ENCODE assay signal across 1 cellular context in the genomic region with DNA sequence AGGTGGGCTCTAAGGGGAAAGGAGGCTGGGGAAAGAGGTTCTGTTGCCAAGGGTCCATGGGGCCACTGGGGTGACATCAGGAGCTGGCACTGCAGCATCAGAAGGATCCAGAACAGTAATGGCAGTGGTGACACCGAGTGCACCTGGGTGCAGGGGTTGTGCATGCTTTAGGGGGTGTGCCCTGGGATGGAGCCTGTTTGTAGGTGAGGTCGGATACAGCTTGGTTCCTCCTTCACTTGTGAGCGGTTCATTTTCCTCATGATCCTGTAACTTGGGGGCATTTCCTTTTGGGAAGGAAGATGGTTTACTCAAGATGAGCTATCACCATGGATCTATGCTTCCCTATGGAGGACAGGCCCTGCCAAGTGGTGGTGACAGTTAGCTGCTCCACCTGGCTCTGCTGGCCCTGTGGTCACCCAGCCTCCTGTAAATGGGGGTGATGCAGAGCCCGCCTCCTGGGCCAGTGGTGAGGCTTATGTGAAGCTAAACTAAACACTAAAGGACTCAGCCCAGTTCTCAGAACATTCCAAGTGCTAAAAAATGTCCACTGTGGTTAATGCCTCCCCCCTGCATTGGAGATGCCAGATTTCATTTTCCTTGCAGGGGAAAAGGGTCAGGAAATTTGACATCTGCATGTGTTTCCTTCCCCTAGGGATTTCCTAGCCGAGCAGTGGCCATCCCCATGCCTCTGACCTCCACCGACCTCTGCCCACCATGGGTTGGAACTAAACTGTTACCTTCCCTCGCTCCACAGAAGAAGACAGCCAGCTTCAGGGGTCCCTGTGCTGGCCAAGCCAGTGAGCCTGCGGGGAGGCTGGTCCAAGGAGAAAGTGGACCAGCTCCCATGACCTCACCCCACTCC.
TF ChIP-seq lines count a peak whose summit lies in the region.

No MANE protein-coding gene starts in this region.

TF ChIP-seq in GM23338, 12 proteins besides CTCF, POLR2A, EP300 and RAD21 (continued from another document):
- TF ChIP-seq, protein P1, sequence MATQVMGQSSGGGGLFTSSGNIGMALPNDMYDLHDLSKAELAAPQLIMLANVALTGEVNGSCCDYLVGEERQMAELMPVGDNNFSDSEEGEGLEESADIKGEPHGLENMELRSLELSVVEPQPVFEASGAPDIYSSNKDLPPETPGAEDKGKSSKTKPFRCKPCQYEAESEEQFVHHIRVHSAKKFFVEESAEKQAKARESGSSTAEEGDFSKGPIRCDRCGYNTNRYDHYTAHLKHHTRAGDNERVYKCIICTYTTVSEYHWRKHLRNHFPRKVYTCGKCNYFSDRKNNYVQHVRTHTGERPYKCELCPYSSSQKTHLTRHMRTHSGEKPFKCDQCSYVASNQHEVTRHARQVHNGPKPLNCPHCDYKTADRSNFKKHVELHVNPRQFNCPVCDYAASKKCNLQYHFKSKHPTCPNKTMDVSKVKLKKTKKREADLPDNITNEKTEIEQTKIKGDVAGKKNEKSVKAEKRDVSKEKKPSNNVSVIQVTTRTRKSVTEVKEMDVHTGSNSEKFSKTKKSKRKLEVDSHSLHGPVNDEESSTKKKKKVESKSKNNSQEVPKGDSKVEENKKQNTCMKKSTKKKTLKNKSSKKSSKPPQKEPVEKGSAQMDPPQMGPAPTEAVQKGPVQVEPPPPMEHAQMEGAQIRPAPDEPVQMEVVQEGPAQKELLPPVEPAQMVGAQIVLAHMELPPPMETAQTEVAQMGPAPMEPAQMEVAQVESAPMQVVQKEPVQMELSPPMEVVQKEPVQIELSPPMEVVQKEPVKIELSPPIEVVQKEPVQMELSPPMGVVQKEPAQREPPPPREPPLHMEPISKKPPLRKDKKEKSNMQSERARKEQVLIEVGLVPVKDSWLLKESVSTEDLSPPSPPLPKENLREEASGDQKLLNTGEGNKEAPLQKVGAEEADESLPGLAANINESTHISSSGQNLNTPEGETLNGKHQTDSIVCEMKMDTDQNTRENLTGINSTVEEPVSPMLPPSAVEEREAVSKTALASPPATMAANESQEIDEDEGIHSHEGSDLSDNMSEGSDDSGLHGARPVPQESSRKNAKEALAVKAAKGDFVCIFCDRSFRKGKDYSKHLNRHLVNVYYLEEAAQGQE (IDR thresholded peaks at IDR 0.05; ENCODE audit: unreplicated experiment) = no peak
- no peak for TF ChIP-seq POLR2AphosphoS5 (IDR thresholded peaks at IDR 0.05; ENCODE audit: low read depth)
- TF ChIP-seq, protein P2, sequence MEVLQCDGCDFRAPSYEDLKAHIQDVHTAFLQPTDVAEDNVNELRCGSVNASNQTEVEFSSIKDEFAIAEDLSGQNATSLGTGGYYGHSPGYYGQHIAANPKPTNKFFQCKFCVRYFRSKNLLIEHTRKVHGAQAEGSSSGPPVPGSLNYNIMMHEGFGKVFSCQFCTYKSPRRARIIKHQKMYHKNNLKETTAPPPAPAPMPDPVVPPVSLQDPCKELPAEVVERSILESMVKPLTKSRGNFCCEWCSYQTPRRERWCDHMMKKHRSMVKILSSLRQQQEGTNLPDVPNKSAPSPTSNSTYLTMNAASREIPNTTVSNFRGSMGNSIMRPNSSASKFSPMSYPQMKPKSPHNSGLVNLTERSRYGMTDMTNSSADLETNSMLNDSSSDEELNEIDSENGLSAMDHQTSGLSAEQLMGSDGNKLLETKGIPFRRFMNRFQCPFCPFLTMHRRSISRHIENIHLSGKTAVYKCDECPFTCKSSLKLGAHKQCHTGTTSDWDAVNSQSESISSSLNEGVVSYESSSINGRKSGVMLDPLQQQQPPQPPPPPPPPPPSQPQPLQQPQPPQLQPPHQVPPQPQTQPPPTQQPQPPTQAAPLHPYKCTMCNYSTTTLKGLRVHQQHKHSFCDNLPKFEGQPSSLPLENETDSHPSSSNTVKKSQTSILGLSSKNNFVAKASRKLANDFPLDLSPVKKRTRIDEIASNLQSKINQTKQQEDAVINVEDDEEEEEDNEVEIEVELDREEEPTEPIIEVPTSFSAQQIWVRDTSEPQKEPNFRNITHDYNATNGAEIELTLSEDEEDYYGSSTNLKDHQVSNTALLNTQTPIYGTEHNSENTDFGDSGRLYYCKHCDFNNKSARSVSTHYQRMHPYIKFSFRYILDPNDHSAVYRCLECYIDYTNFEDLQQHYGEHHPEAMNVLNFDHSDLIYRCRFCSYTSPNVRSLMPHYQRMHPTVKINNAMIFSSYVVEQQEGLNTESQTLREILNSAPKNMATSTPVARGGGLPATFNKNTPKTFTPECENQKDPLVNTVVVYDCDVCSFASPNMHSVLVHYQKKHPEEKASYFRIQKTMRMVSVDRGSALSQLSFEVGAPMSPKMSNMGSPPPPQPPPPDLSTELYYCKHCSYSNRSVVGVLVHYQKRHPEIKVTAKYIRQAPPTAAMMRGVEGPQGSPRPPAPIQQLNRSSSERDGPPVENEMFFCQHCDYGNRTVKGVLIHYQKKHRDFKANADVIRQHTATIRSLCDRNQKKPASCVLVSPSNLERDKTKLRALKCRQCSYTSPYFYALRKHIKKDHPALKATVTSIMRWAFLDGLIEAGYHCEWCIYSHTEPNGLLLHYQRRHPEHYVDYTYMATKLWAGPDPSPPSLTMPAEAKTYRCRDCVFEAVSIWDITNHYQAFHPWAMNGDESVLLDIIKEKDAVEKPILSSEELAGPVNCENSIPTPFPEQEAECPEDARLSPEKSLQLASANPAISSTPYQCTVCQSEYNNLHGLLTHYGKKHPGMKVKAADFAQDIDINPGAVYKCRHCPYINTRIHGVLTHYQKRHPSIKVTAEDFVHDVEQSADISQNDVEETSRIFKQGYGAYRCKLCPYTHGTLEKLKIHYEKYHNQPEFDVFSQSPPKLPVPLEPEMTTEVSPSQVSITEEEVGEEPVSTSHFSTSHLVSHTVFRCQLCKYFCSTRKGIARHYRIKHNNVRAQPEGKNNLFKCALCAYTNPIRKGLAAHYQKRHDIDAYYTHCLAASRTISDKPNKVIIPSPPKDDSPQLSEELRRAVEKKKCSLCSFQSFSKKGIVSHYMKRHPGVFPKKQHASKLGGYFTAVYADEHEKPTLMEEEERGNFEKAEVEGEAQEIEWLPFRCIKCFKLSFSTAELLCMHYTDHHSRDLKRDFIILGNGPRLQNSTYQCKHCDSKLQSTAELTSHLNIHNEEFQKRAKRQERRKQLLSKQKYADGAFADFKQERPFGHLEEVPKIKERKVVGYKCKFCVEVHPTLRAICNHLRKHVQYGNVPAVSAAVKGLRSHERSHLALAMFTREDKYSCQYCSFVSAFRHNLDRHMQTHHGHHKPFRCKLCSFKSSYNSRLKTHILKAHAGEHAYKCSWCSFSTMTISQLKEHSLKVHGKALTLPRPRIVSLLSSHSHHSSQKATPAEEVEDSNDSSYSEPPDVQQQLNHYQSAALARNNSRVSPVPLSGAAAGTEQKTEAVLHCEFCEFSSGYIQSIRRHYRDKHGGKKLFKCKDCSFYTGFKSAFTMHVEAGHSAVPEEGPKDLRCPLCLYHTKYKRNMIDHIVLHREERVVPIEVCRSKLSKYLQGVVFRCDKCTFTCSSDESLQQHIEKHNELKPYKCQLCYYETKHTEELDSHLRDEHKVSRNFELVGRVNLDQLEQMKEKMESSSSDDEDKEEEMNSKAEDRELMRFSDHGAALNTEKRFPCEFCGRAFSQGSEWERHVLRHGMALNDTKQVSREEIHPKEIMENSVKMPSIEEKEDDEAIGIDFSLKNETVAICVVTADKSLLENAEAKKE (CRISPR knock-in tag; IDR thresholded peaks at IDR 0.05) = no peak
